Comparison of ENCODE assay signal across 1 cellular context in the genomic region with DNA sequence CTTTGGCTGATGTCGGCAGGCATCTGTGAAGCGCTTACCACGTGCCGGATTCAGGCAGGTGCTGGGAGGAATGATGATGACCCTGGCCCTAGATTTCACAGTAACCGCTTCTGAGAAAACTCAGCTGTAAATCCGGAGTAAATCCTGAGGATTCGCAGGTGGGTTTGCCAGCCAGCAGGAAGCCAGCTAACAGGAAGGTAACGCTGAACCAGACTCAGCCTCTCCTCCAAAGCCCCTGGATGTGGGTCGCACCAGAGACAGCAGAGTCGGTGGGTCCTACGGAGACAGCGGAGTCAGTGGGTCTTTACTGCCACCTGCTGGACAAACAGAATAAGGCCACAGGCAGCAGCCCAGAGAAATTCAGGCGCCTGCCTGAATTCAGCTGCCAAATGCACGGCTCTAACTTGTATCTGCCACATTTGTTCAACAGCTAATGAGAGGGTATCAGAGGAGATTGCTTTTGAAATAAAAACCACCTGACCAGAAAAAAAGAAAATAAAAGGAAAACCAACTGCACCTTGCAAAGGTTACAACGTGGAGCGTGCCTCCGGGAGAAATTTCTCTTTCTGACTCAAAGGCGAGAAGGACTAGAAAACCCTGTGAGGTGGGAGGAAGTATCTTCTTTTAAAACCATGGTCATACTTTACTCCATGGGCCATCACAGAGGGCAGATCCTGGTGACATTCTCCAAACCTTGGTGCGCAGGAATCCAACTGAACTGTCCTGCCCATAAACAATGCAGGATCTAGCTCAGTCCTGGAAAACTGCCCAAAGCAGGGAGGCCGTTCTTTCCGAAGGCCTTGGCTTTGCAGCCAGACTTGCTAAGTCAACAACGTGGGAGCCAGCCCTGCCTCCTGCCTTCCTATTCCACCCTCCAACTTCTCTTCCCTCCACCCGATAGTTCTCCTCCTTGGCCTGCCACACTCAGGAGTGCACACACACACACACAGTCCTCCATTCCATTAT.
TF ChIP-seq lines count a peak whose summit lies in the region.

No MANE protein-coding gene starts in this region.

TF ChIP-seq in HepG2, 621 proteins besides CTCF, POLR2A, EP300 and RAD21 (continues in another document):
- TF ChIP-seq, protein P1, sequence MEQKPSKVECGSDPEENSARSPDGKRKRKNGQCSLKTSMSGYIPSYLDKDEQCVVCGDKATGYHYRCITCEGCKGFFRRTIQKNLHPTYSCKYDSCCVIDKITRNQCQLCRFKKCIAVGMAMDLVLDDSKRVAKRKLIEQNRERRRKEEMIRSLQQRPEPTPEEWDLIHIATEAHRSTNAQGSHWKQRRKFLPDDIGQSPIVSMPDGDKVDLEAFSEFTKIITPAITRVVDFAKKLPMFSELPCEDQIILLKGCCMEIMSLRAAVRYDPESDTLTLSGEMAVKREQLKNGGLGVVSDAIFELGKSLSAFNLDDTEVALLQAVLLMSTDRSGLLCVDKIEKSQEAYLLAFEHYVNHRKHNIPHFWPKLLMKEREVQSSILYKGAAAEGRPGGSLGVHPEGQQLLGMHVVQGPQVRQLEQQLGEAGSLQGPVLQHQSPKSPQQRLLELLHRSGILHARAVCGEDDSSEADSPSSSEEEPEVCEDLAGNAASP (CRISPR knock-in tag; IDR thresholded peaks at IDR 0.05; ENCODE audit: borderline replicate concordance): no peak
- TF ChIP-seq KLF12 (CRISPR knock-in tag; IDR thresholded peaks at IDR 0.05; ENCODE audit: borderline replicate concordance) (0 out of 2 replicates have a peak, but pooled peaks have one; percentile 37), ZNF20 (CRISPR knock-in tag; IDR thresholded peaks at IDR 0.05) (no peak), KLF11 (CRISPR knock-in tag; IDR thresholded peaks at IDR 0.05) (no peak), ZNF33B (CRISPR knock-in tag; IDR thresholded peaks at IDR 0.05) (peak; percentile 54; the same call in 1 of the 2 replicates), YY1 (IDR thresholded peaks at IDR 0.05; ENCODE audit: insufficient read depth, insufficient replicate concordance, low read depth, low read length) (peak; percentile 18), HNF4G (IDR thresholded peaks at IDR 0.05; ENCODE audit: borderline replicate concordance, low read depth, low read length) (no peak), HNF4G (CRISPR knock-in tag; IDR thresholded peaks at IDR 0.05; ENCODE audit: borderline replicate concordance, low read depth) (no peak), E2F2 (CRISPR knock-in tag; IDR thresholded peaks at IDR 0.05; ENCODE audit: borderline replicate concordance) (0 out of 2 replicates have a peak, but pooled peaks have one; percentile 73), GZF1 (CRISPR knock-in tag; IDR thresholded peaks at IDR 0.05) (0 out of 2 replicates have a peak, but pooled peaks have one; percentile 33), RNF2 (conservative IDR thresholded peaks at IDR 0.05; ENCODE audit: low read depth) (0 out of 2 replicates have a peak, but pooled peaks have one; percentile 67), MEIS2 (CRISPR knock-in tag; IDR thresholded peaks at IDR 0.05) (peak; percentile 56; the same call in 1 of the 2 replicates), ZNF512B (CRISPR knock-in tag; IDR thresholded peaks at IDR 0.05; ENCODE audit: borderline replicate concordance) (peak; percentile 59; the same call in 1 of the 2 replicates), ZNF337 (CRISPR knock-in tag; IDR thresholded peaks at IDR 0.05; ENCODE audit: borderline replicate concordance, low read depth) (no peak), SCMH1 (CRISPR knock-in tag; IDR thresholded peaks at IDR 0.05; ENCODE audit: borderline replicate concordance) (no peak), ZNF839 (CRISPR knock-in tag; IDR thresholded peaks at IDR 0.05; ENCODE audit: borderline replicate concordance) (0 out of 2 replicates have a peak, but pooled peaks have one; percentile 35), ZNF607 (CRISPR knock-in tag; IDR thresholded peaks at IDR 0.05; ENCODE audit: borderline replicate concordance) (peak; percentile 43; the same call in 1 of the 2 replicates), KLF16 (CRISPR knock-in tag; IDR thresholded peaks at IDR 0.05) (0 out of 4 replicates have a peak, but pooled peaks of 1 of the 2 experiments have one; percentile 31), KDM3A (CRISPR knock-in tag; IDR thresholded peaks at IDR 0.05; ENCODE audit: low read depth) (peak; percentile 7; the same call in 1 of the 2 replicates), ATF6 (CRISPR knock-in tag; conservative IDR thresholded peaks at IDR 0.05) (0 out of 2 replicates have a peak, but pooled peaks have one; percentile 11), TCF12 (IDR thresholded peaks at IDR 0.05) (no peak), TCF12 (CRISPR knock-in tag; IDR thresholded peaks at IDR 0.05) (0 out of 2 replicates have a peak, but pooled peaks have one; percentile 54), KDM5B (CRISPR knock-in tag; IDR thresholded peaks at IDR 0.05; ENCODE audit: borderline replicate concordance) (peak; percentile 82), ZNF598 (CRISPR knock-in tag; IDR thresholded peaks at IDR 0.05; ENCODE audit: borderline replicate concordance) (peak; percentile 53; the same call in 1 of the 2 replicates), MXD3 (CRISPR knock-in tag; IDR thresholded peaks at IDR 0.05) (0 out of 2 replicates have a peak, but pooled peaks have one; percentile 10), NFYB (CRISPR knock-in tag; IDR thresholded peaks at IDR 0.05) (no peak), ISX (CRISPR knock-in tag; conservative IDR thresholded peaks at IDR 0.05) (no peak), SAP130 (CRISPR knock-in tag; IDR thresholded peaks at IDR 0.05; ENCODE audit: low read depth) (peak; percentile 29; the same call in 1 of the 2 replicates), HOXA5 (CRISPR knock-in tag; IDR thresholded peaks at IDR 0.05) (0 out of 2 replicates have a peak, but pooled peaks have one; percentile 77), ZBTB7A (CRISPR knock-in tag; IDR thresholded peaks at IDR 0.05) (peak; percentile 88), KLF13 (CRISPR knock-in tag; IDR thresholded peaks at IDR 0.05) (no peak), ZNF766 (CRISPR knock-in tag; IDR thresholded peaks at IDR 0.05; ENCODE audit: borderline replicate concordance) (0 out of 2 replicates have a peak, but pooled peaks have one; percentile 47), MED1 (CRISPR knock-in tag; IDR thresholded peaks at IDR 0.05) (peak; percentile 50; the same call in 1 of the 2 replicates), YEATS2 (CRISPR knock-in tag; IDR thresholded peaks at IDR 0.05; ENCODE audit: borderline replicate concordance) (0 out of 2 replicates have a peak, but pooled peaks have one; percentile 5), SATB2 (CRISPR knock-in tag; IDR thresholded peaks at IDR 0.05) (0 out of 2 replicates have a peak, but pooled peaks have one; percentile 30), ZNF317 (CRISPR knock-in tag; IDR thresholded peaks at IDR 0.05) (0 out of 2 replicates have a peak, but pooled peaks have one; percentile 28), FOXA3 (CRISPR knock-in tag; IDR thresholded peaks at IDR 0.05) (peak; percentile 79), ZNF746 (CRISPR knock-in tag; IDR thresholded peaks at IDR 0.05) (0 out of 2 replicates have a peak, but pooled peaks have one; percentile 58), SALL1 (CRISPR knock-in tag; IDR thresholded peaks at IDR 0.05) (peak; percentile 66), POGZ (CRISPR knock-in tag; IDR thresholded peaks at IDR 0.05) (peak; percentile 39; the same call in 1 of the 2 replicates), ZNF230 (CRISPR knock-in tag; IDR thresholded peaks at IDR 0.05) (no peak)
- TF ChIP-seq, protein P2, sequence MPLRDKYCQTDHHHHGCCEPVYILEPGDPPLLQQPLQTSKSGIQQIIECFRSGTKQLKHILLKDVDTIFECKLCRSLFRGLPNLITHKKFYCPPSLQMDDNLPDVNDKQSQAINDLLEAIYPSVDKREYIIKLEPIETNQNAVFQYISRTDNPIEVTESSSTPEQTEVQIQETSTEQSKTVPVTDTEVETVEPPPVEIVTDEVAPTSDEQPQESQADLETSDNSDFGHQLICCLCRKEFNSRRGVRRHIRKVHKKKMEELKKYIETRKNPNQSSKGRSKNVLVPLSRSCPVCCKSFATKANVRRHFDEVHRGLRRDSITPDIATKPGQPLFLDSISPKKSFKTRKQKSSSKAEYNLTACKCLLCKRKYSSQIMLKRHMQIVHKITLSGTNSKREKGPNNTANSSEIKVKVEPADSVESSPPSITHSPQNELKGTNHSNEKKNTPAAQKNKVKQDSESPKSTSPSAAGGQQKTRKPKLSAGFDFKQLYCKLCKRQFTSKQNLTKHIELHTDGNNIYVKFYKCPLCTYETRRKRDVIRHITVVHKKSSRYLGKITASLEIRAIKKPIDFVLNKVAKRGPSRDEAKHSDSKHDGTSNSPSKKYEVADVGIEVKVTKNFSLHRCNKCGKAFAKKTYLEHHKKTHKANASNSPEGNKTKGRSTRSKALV (CRISPR knock-in tag; IDR thresholded peaks at IDR 0.05): 0 out of 2 replicates have a peak, but pooled peaks have one; percentile 62
- TF ChIP-seq, protein P3, sequence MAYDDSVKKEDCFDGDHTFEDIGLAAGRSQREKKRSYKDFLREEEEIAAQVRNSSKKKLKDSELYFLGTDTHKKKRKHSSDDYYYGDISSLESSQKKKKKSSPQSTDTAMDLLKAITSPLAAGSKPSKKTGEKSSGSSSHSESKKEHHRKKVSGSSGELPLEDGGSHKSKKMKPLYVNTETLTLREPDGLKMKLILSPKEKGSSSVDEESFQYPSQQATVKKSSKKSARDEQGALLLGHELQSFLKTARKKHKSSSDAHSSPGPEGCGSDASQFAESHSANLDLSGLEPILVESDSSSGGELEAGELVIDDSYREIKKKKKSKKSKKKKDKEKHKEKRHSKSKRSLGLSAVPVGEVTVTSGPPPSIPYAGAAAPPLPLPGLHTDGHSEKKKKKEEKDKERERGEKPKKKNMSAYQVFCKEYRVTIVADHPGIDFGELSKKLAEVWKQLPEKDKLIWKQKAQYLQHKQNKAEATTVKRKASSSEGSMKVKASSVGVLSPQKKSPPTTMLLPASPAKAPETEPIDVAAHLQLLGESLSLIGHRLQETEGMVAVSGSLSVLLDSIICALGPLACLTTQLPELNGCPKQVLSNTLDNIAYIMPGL (CRISPR knock-in tag; IDR thresholded peaks at IDR 0.05; ENCODE audit: borderline replicate concordance in 1 of 2, low read depth in 1 of 2): peak; percentile 61 to 66; a peak in 3 of 4 replicates
- TF ChIP-seq, protein P4, sequence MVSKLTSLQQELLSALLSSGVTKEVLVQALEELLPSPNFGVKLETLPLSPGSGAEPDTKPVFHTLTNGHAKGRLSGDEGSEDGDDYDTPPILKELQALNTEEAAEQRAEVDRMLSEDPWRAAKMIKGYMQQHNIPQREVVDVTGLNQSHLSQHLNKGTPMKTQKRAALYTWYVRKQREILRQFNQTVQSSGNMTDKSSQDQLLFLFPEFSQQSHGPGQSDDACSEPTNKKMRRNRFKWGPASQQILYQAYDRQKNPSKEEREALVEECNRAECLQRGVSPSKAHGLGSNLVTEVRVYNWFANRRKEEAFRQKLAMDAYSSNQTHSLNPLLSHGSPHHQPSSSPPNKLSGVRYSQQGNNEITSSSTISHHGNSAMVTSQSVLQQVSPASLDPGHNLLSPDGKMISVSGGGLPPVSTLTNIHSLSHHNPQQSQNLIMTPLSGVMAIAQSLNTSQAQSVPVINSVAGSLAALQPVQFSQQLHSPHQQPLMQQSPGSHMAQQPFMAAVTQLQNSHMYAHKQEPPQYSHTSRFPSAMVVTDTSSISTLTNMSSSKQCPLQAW (CRISPR knock-in tag; IDR thresholded peaks at IDR 0.05): peak; percentile 86
